Comparison of ENCODE assay signal across 11 cellular contexts in genomic region chr1:33337994-33338494, GRCh38. TPM values are rescaled to one million over a fixed set of nuclear protein-coding genes. Genes with fewer than 3 reads are reported as not detected.
A peak's percentile ranks its signal among the peaks of the same experiment; 100 is the strongest.
DNase-seq lines count a peak whose midpoint lies in the region; ATAC-seq and TF ChIP-seq lines count a peak whose summit lies in the region.
"Had no signal": no experiment of that assay in that cellular context is flagged by ENCODE, and none has a peak within 500 bp of the region (broad histone marks: within the 10 kb centered on the region; RNA-seq: fewer than 3 reads in every experiment).

No MANE protein-coding gene starts in this region.

- no peak for ATAC-seq in lung (ENCODE audit: insufficient read depth, low FRiP score)
- no peak for ATAC-seq in HG03175 (IDR thresholded peaks at IDR 0.05; ENCODE audit: unreplicated experiment)
- ATAC-seq: activated CD8-positive, alpha-beta memory T cell treated with anti-CD3 and anti-CD28 coated beads, Interleukin-2, amount 10 ng/mL, durations not matched to agents 7 days and 5 days had no signal

- H3K36me3 ChIP-seq in lung (ENCODE audit: control insufficient read depth in 2 of 2, insufficient read depth in 2 of 2, low read length in 2 of 2) (peaks cover 0 to 13% of the 10 kb centered on the region in 2 donors), testis (ENCODE audit: low read depth, missing control alignments) (no peaks in the 10 kb centered on the region)

- no peak overlapping the region for H3K4me3 Mint-ChIP-seq in dendritic cell treated with granulocyte-macrophage colony-stimulating factor and Interleukin-4, amounts not matched to agents 40 ng/mL and 50 ng/mL, for 4 days
- H3K4me3 Mint-ChIP-seq: activated CD8-positive, alpha-beta memory T cell treated with anti-CD3 and anti-CD28 coated beads, Interleukin-2, amount 10 ng/mL, durations not matched to agents 7 days and 5 days had no signal

- H3K4me3 ChIP-seq in lung (no peak overlapping the region), testis (no peak overlapping the region)
- H3K4me3 ChIP-seq: PC-9 had no signal

- no peaks in the 10 kb centered on the region for H3K27me3 ChIP-seq in lung (ENCODE audit: control insufficient read depth, insufficient read depth)
- no peaks in the 10 kb centered on the region for H3K27me3 ChIP-seq in testis

- peak; percentile 45 for DNase-seq in LHCN-M2 (ENCODE audit: low read depth)
- no peak for DNase-seq in lung (ENCODE audit: low spot score)
- DNase-seq in testis, result no peak
- DNase-seq in activated CD4-positive, CD25-positive, alpha-beta regulatory T cell treated with anti-CD3 and anti-CD28 coated beads, Interleukin-2, amount 50 U/mL, for 72 hours, result no peak
- DNase-seq in dedifferentiated amniotic fluid mesenchymal stem cell (ENCODE audit: extremely low spot score), result no peak
- DNase-seq in COLO829 (ENCODE audit: low spot score), result no peak
- DNase-seq: activated CD8-positive, alpha-beta memory T cell treated with anti-CD3 and anti-CD28 coated beads, Interleukin-2, amount 10 ng/mL, durations not matched to agents 7 days and 5 days; PC-9; stimulated activated CD4-positive, alpha-beta T cell treated with anti-CD3 and anti-CD28 coated beads, Interleukin-1b, Interleukin-23, amount 100 ng/mL, for 48 hours had no signal

- TF ChIP-seq POLR2A in testis (IDR thresholded peaks at IDR 0.05), result no peak

- H3K4me1 ChIP-seq in lung (ENCODE audit: control insufficient read depth in 2 of 2, insufficient read depth in 2 of 2, low read length in 2 of 2), result peaks cover 46 to 66% of the 10 kb centered on the region in 2 donors
- peaks cover 73% of the 10 kb centered on the region for H3K4me1 ChIP-seq in testis

- H3K9me3 Mint-ChIP-seq in dendritic cell treated with granulocyte-macrophage colony-stimulating factor and Interleukin-4, amounts not matched to agents 40 ng/mL and 50 ng/mL, for 4 days, result no peaks in the 10 kb centered on the region

- H3K27ac ChIP-seq in lung (ENCODE audit: low read depth in 1 of 2, low read length in 1 of 2) (peak overlapping the region; percentile 94 to 95), testis (peak overlapping the region; percentile 66 to 75)
- H3K27ac ChIP-seq: PC-9 had no signal

- WGBS in lung, 2 donors, result 67 to 76% methylated on average over 3 of the region's 3 CpGs
- WGBS in testis, 2 donors, result 51 to 56% methylated on average over 3 of the region's 3 CpGs

- peaks cover 53% of the 10 kb centered on the region for H3K36me3 Mint-ChIP-seq in dendritic cell treated with granulocyte-macrophage colony-stimulating factor and Interleukin-4, amounts not matched to agents 40 ng/mL and 50 ng/mL, for 4 days (ENCODE audit: low read depth)

- intact Hi-C loops in dendritic cell treated with granulocyte-macrophage colony-stimulating factor and Interleukin-4, amounts not matched to agents 40 ng/mL and 50 ng/mL, for 4 days (cut with micrococcal nuclease), result loop anchor here (5.0 kb wide), 1 partner anchor 41 kb away; no protein-coding TSS in a partner anchor
- intact Hi-C loops in testis (cut with DNase I; ENCODE audit: low total_unique reads), result no loop called here

- no peaks in the 10 kb centered on the region for H3K9me3 ChIP-seq in lung (ENCODE audit: control insufficient read depth in 2 of 2, insufficient read depth in 1 of 2, low read length in 1 of 2)
- H3K9me3 ChIP-seq in testis, result no peaks in the 10 kb centered on the region

- no peaks in the 10 kb centered on the region for H3K27me3 Mint-ChIP-seq in dendritic cell treated with granulocyte-macrophage colony-stimulating factor and Interleukin-4, amounts not matched to agents 40 ng/mL and 50 ng/mL, for 4 days
- H3K27me3 Mint-ChIP-seq: activated CD8-positive, alpha-beta memory T cell treated with anti-CD3 and anti-CD28 coated beads, Interleukin-2, amount 10 ng/mL, durations not matched to agents 7 days and 5 days had no signal

- TF ChIP-seq CTCF in lung (IDR thresholded peaks at IDR 0.05; ENCODE audit: control extremely low read depth, extremely low read depth), result no peak
- TF ChIP-seq CTCF in testis (IDR thresholded peaks at IDR 0.05), result no peak

- peak overlapping the region; percentile 68 for H3K27ac Mint-ChIP-seq in dendritic cell treated with granulocyte-macrophage colony-stimulating factor and Interleukin-4, amounts not matched to agents 40 ng/mL and 50 ng/mL, for 4 days
- H3K27ac Mint-ChIP-seq: activated CD8-positive, alpha-beta memory T cell treated with anti-CD3 and anti-CD28 coated beads, Interleukin-2, amount 10 ng/mL, durations not matched to agents 7 days and 5 days had no signal

- H3K4me1 Mint-ChIP-seq in dendritic cell treated with granulocyte-macrophage colony-stimulating factor and Interleukin-4, amounts not matched to agents 40 ng/mL and 50 ng/mL, for 4 days (ENCODE audit: low read depth), result peaks cover 92% of the 10 kb centered on the region

RNA-seq across cellular contexts. Expression of gene A3GALT2, which starts 17.1 kb away (rescaled TPM):
- total RNA-seq in LHCN-M2 (2014; rRNA removed), result 0.51 TPM in 1 of 2 replicates, not detected in the other
- polyA plus RNA-seq in LHCN-M2 (2012), result not detected
- under 1 TPM in 1 of 2 donors, not detected in 1; 0.28 TPM for total RNA-seq in lung
- under 1 TPM in 1 of 2 donors, not detected in 1; 0.07 TPM for polyA plus RNA-seq in lung
- 1 to 10 TPM in 1 of 2 donors, under 1 TPM in 1; 0.87 to 1.7 TPM for total RNA-seq in testis
- polyA plus RNA-seq in testis (ENCODE audit: insufficient read depth, low read depth, low replicate concordance), result not detected
- total RNA-seq: activated CD8-positive, alpha-beta memory T cell treated with anti-CD3 and anti-CD28 coated beads, Interleukin-2, amount 10 ng/mL, durations not matched to agents 7 days and 5 days; PC-9 had no signal
